20 cellular contexts compared by ENCODE assay signal in the genomic region with DNA sequence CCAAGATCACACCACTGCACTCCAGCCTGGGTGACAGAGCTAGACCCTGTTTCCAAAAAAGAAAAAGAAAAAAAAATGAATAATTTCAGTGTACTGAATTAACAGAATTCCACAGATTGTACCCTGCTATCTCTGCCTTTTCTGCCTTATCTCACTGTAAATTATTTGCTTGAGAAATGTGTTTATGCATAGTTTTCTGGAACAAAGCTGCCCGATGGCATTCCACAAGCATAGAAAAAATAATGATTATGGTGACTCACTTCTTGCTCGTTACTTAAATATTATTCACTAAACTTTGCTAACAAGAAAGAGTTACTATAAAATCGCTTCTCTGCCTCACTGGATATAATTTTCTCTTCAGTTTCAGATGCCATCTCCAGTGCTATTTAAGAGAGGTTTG.
A peak's percentile ranks its signal among the peaks of the same experiment; 100 is the strongest.
DNase-seq lines count a peak whose midpoint lies in the region; ATAC-seq, FAIRE-seq and TF ChIP-seq lines count a peak whose summit lies in the region.
"Had no signal": no experiment of that assay in that cellular context is flagged by ENCODE, and none has a peak within 500 bp of the region (broad histone marks: within the 10 kb centered on the region; RNA-seq: fewer than 3 reads in every experiment).

No MANE protein-coding gene starts in this region.

- H3K79me2 ChIP-seq in astrocyte (ENCODE audit: insufficient read depth, low read length): no peaks in the 10 kb centered on the region

- intact Hi-C loops in activated T-helper 2 cell treated with anti-CD3 and anti-CD28 coated beads, Interferon-gamma antibody, Interleukin-2, Interleukin-4, amounts not matched to agents 10 μg/mL and 5 μg/mL and 100 μg/mL, durations not matched to agents 14 hours and 24 hours and 36 hours (cut with micrococcal nuclease): no loop called here
- intact Hi-C loops in esophagus squamous epithelium (cut with DNase I): no loop called here

- H3K4me1 Mint-ChIP-seq in astrocyte (ENCODE audit: low read depth, unreplicated experiment): peaks cover 28% of the 10 kb centered on the region
- H3K4me1 Mint-ChIP-seq in activated T-helper 2 cell treated with anti-CD3 and anti-CD28 coated beads, Interferon-gamma antibody, Interleukin-2, Interleukin-4, amounts not matched to agents 10 μg/mL and 5 μg/mL and 100 μg/mL, durations not matched to agents 14 hours and 24 hours and 36 hours (ENCODE audit: low read depth): no peaks in the 10 kb centered on the region
- H3K4me1 Mint-ChIP-seq in effector memory CD8-positive, alpha-beta T cell (ENCODE audit: low read depth in 2 of 2): peaks cover 0 to 8% of the 10 kb centered on the region in 2 donors
- H3K4me1 Mint-ChIP-seq: activated naive CD8-positive, alpha-beta T cell treated with anti-CD3 and anti-CD28 coated beads for 36 hours; IgD-negative memory B cell; stimulated activated memory B cell treated with anti-CD40 and anti-IgM and Interleukin-4, amounts not matched to agents 10 μg/mL and 1 μg/mL and 100 μg/mL, for 72 hours had no signal

- H3K27me3 Mint-ChIP-seq in astrocyte (ENCODE audit: low read depth, unreplicated experiment): no peaks in the 10 kb centered on the region
- peaks cover 26% of the 10 kb centered on the region for H3K27me3 Mint-ChIP-seq in activated T-helper 2 cell treated with anti-CD3 and anti-CD28 coated beads, Interferon-gamma antibody, Interleukin-2, Interleukin-4, amounts not matched to agents 10 μg/mL and 5 μg/mL and 100 μg/mL, durations not matched to agents 14 hours and 24 hours and 36 hours (ENCODE audit: low read depth)
- peaks cover 0 to 5% of the 10 kb centered on the region in 2 donors for H3K27me3 Mint-ChIP-seq in effector memory CD8-positive, alpha-beta T cell
- H3K27me3 Mint-ChIP-seq: activated naive CD8-positive, alpha-beta T cell treated with anti-CD3 and anti-CD28 coated beads for 36 hours had no signal

- peaks cover 15% of the 10 kb centered on the region for H3K9me3 Mint-ChIP-seq in astrocyte (ENCODE audit: unreplicated experiment)
- no peaks in the 10 kb centered on the region for H3K9me3 Mint-ChIP-seq in activated T-helper 2 cell treated with anti-CD3 and anti-CD28 coated beads, Interferon-gamma antibody, Interleukin-2, Interleukin-4, amounts not matched to agents 10 μg/mL and 5 μg/mL and 100 μg/mL, durations not matched to agents 14 hours and 24 hours and 36 hours
- H3K9me3 Mint-ChIP-seq in effector memory CD8-positive, alpha-beta T cell: no peaks in the 10 kb centered on the region
- H3K9me3 Mint-ChIP-seq: activated naive CD8-positive, alpha-beta T cell treated with anti-CD3 and anti-CD28 coated beads for 36 hours; activated T-cell treated with anti-CD3 and anti-CD28 coated beads, Interleukin-2, amount 50 U/mL, for 24 hours had no signal

- no peak overlapping the region for H2AFZ ChIP-seq in astrocyte (ENCODE audit: low read depth, low read length)

- H3K27me3 ChIP-seq in astrocyte (ENCODE audit: insufficient read depth, low read length) (no peaks in the 10 kb centered on the region), foreskin keratinocyte (no peaks in the 10 kb centered on the region), esophagus squamous epithelium (no peaks in the 10 kb centered on the region)

- no peak overlapping the region for H3K4me3 Mint-ChIP-seq in astrocyte (ENCODE audit: unreplicated experiment)
- H3K4me3 Mint-ChIP-seq in activated T-helper 2 cell treated with anti-CD3 and anti-CD28 coated beads, Interferon-gamma antibody, Interleukin-2, Interleukin-4, amounts not matched to agents 10 μg/mL and 5 μg/mL and 100 μg/mL, durations not matched to agents 14 hours and 24 hours and 36 hours (ENCODE audit: low read depth): no peak overlapping the region
- H3K4me3 Mint-ChIP-seq in effector memory CD8-positive, alpha-beta T cell: no peak overlapping the region
- H3K4me3 Mint-ChIP-seq: activated naive CD8-positive, alpha-beta T cell treated with anti-CD3 and anti-CD28 coated beads for 36 hours; activated T-cell treated with anti-CD3 and anti-CD28 coated beads, Interleukin-2, amount 50 U/mL, for 24 hours; IgD-negative memory B cell; stimulated activated memory B cell treated with anti-CD40 and anti-IgM and Interleukin-4, amounts not matched to agents 10 μg/mL and 1 μg/mL and 100 μg/mL, for 72 hours had no signal

- FAIRE-seq in astrocyte (lab: Jason Lieb, UNC): no peak
- FAIRE-seq: small intestine had no signal

- H3K9ac ChIP-seq in astrocyte (ENCODE audit: low read length): no peak overlapping the region

- H3K36me3 ChIP-seq in astrocyte (ENCODE audit: insufficient read depth, low read length) (no peaks in the 10 kb centered on the region), esophagus squamous epithelium (no peaks in the 10 kb centered on the region)

- no peak overlapping the region for H3K27ac Mint-ChIP-seq in astrocyte (ENCODE audit: unreplicated experiment)
- no peak overlapping the region for H3K27ac Mint-ChIP-seq in activated T-helper 2 cell treated with anti-CD3 and anti-CD28 coated beads, Interferon-gamma antibody, Interleukin-2, Interleukin-4, amounts not matched to agents 10 μg/mL and 5 μg/mL and 100 μg/mL, durations not matched to agents 14 hours and 24 hours and 36 hours
- H3K27ac Mint-ChIP-seq in effector memory CD8-positive, alpha-beta T cell: no peak overlapping the region
- H3K27ac Mint-ChIP-seq: activated naive CD8-positive, alpha-beta T cell treated with anti-CD3 and anti-CD28 coated beads for 36 hours; activated T-cell treated with anti-CD3 and anti-CD28 coated beads, Interleukin-2, amount 50 U/mL, for 24 hours; IgD-negative memory B cell; stimulated activated memory B cell treated with anti-CD40 and anti-IgM and Interleukin-4, amounts not matched to agents 10 μg/mL and 1 μg/mL and 100 μg/mL, for 72 hours had no signal

- DNase-seq in ELR (ENCODE audit: low read depth) (peak; percentile 61), astrocyte (ENCODE audit: low read depth) (peak; percentile 63), foreskin keratinocyte (peak; percentile 33 to 70), skeletal muscle cell (ENCODE audit: low read depth) (peak; percentile 3), esophagus squamous epithelium (lab: John Stamatoyannopoulos, UW) (no peak)
- no peak for DNase-seq in activated T-helper 2 cell treated with anti-CD3 and anti-CD28 coated beads, Interferon-gamma antibody, Interleukin-2, Interleukin-4, amounts not matched to agents 10 μg/mL and 5 μg/mL and 100 μg/mL, durations not matched to agents 14 hours and 24 hours and 36 hours (ENCODE audit: low spot score)
- no peak for DNase-seq in effector memory CD8-positive, alpha-beta T cell
- DNase-seq: activated naive CD8-positive, alpha-beta T cell treated with anti-CD3 and anti-CD28 coated beads for 36 hours; activated T-cell treated with anti-CD3 and anti-CD28 coated beads, Interleukin-2, amount 50 U/mL, for 24 hours; C1 segment of cervical spinal cord; cerebellar nuclear complex; DMS79; H7; NCI-H1048; NCI-H2227 treated with DMSO at 0.1 percent for 48 hours had no signal

- no peaks in the 10 kb centered on the region for H4K20me1 ChIP-seq in astrocyte (ENCODE audit: insufficient read depth, low read length)

- WGBS in esophagus squamous epithelium, 2 donors: 34 to 49% methylated on average over 3 of the region's 3 CpGs

- H3K27ac ChIP-seq in astrocyte (ENCODE audit: low read depth, low read length) (peak overlapping the region; percentile 43), foreskin keratinocyte (no peak overlapping the region), esophagus squamous epithelium (no peak overlapping the region)
- H3K27ac ChIP-seq: SK-N-MC had no signal

- peaks cover 29% of the 10 kb centered on the region for H3K4me1 ChIP-seq in astrocyte (ENCODE audit: insufficient read depth, low read length)
- peaks cover 35% of the 10 kb centered on the region for H3K4me1 ChIP-seq in foreskin keratinocyte
- no peaks in the 10 kb centered on the region for H3K4me1 ChIP-seq in esophagus squamous epithelium

- no peaks in the 10 kb centered on the region for H3K36me3 Mint-ChIP-seq in astrocyte (ENCODE audit: low read depth, unreplicated experiment)
- H3K36me3 Mint-ChIP-seq in activated T-helper 2 cell treated with anti-CD3 and anti-CD28 coated beads, Interferon-gamma antibody, Interleukin-2, Interleukin-4, amounts not matched to agents 10 μg/mL and 5 μg/mL and 100 μg/mL, durations not matched to agents 14 hours and 24 hours and 36 hours (ENCODE audit: low read depth): no peaks in the 10 kb centered on the region
- no peaks in the 10 kb centered on the region for H3K36me3 Mint-ChIP-seq in effector memory CD8-positive, alpha-beta T cell (ENCODE audit: insufficient read depth)
- H3K36me3 Mint-ChIP-seq: IgD-negative memory B cell; stimulated activated memory B cell treated with anti-CD40 and anti-IgM and Interleukin-4, amounts not matched to agents 10 μg/mL and 1 μg/mL and 100 μg/mL, for 72 hours had no signal

- TF ChIP-seq CTCF in astrocyte (IDR thresholded peaks at IDR 0.05; ENCODE audit: insufficient read depth, low read depth, low read length) (no peak), foreskin keratinocyte (conservative IDR thresholded peaks at IDR 0.05) (no peak), esophagus squamous epithelium (IDR thresholded peaks at IDR 0.05) (no peak)

- TF ChIP-seq POLR2A in esophagus squamous epithelium (IDR thresholded peaks at IDR 0.05): no peak

- H3K4me3 ChIP-seq in astrocyte (ENCODE audit: insufficient read depth, low read depth, low read length) (no peak overlapping the region), skeletal muscle cell (ENCODE audit: low read depth, low read length) (no peak overlapping the region), esophagus squamous epithelium (no peak overlapping the region)
- H3K4me3 ChIP-seq: SK-N-MC had no signal

- peak overlapping the region; percentile 36 for H3K4me2 ChIP-seq in astrocyte (ENCODE audit: low read length)

- ATAC-seq in foreskin keratinocyte: peak; percentile 34
- no peak for ATAC-seq in HG03442 (IDR thresholded peaks at IDR 0.05; ENCODE audit: unreplicated experiment)
- ATAC-seq in effector memory CD8-positive, alpha-beta T cell (replicated peaks): no peak
- ATAC-seq: stimulated activated memory B cell treated with anti-CD40 and anti-IgM and Interleukin-4, amounts not matched to agents 10 μg/mL and 1 μg/mL and 100 μg/mL, for 72 hours had no signal

- H3K9me3 ChIP-seq in astrocyte (ENCODE audit: insufficient read depth, low read depth, low read length): no peaks in the 10 kb centered on the region
- no peaks in the 10 kb centered on the region for H3K9me3 ChIP-seq in esophagus squamous epithelium

Comparison
In these comparisons a context has a peak if more than half of its experiments do, and no peak if none do; other contexts are left out.
1. DNase-seq: peak in ELR (single experiment), astrocyte (single experiment), foreskin keratinocyte (2 of 2) and skeletal muscle cell (single experiment); none in activated T-helper 2 cell treated with anti-CD3 and anti-CD28 coated beads, Interferon-gamma antibody, Interleukin-2, Interleukin-4, amounts not matched to agents 10 μg/mL and 5 μg/mL and 100 μg/mL, durations not matched to agents 14 hours and 24 hours and 36 hours (single experiment), effector memory CD8-positive, alpha-beta T cell (0 of 3) and esophagus squamous epithelium (single experiment).